Comparison of ENCODE assay signal across 8 cellular contexts in genomic region chr18:36095936-36096519, GRCh38. TPM values are rescaled to one million over a fixed set of nuclear protein-coding genes. Genes with fewer than 3 reads are reported as not detected.
A peak's percentile ranks its signal among the peaks of the same experiment; 100 is the strongest.
DNase-seq lines count a peak whose midpoint lies in the region; ATAC-seq and TF ChIP-seq lines count a peak whose summit lies in the region.

No MANE protein-coding gene starts in this region.

- DNase-seq in CD14-positive monocyte (ENCODE audit: low spot score), result no peak
- peak; percentile 72 for DNase-seq in GM23338 (ENCODE audit: low spot score)
- DNase-seq in NCI-H345 treated with DMSO at 0.1 percent for 48 hours (lab: John Stamatoyannopoulos, UW; ENCODE audit: unreplicated experiment), result peak; percentile 62
- DNase-seq in kidney glomerular epithelial cell (lab: John Stamatoyannopoulos, UW), result peak; percentile 52
- no peak for DNase-seq in vagina (ENCODE audit: extremely low spot score in 2 of 2)
- no peak for DNase-seq in activated CD4-positive, alpha-beta T cell treated with anti-CD3 and anti-CD28 coated beads, Interleukin-2, amount 50 U/mL, for 1 hour

- H3K27me3 ChIP-seq in GM23338 (ENCODE audit: insufficient read depth), result no peaks in the 10 kb centered on the region
- H3K27me3 ChIP-seq in vagina, result no peaks in the 10 kb centered on the region

- H3K4me3 ChIP-seq in GM23338 (no peak overlapping the region), vagina (no peak overlapping the region)

- peak; percentile 82 for TF ChIP-seq CTCF in CD14-positive monocyte (IDR thresholded peaks at IDR 0.05)
- peak; percentile 63 to 75 for TF ChIP-seq CTCF in GM23338 (conservative IDR thresholded peaks at IDR 0.05; ENCODE audit: low read depth in 2 of 2)
- TF ChIP-seq CTCF in brain (conservative IDR thresholded peaks at IDR 0.05), result peak; percentile 79 to 81
- TF ChIP-seq CTCF in vagina (IDR thresholded peaks at IDR 0.05), result peak in 2 of 3 experiments; percentile 37 to 43

- intact Hi-C loops in CD14-positive monocyte (cut with micrococcal nuclease), result loop anchor here in 1 of 2 donors (5.0 kb wide), 1 partner anchor 186 kb away; no protein-coding TSS in a partner anchor
- intact Hi-C loops in vagina (cut with DNase I), result loop anchor here (5.0 kb wide), 1 partner anchor 186 kb away; no protein-coding TSS in a partner anchor

- H3K4me3 Mint-ChIP-seq in CD14-positive monocyte, result no peak overlapping the region
- H3K4me3 Mint-ChIP-seq in GM23338, result no peak overlapping the region
- H3K4me3 Mint-ChIP-seq in brain, result no peak overlapping the region

- no peaks in the 10 kb centered on the region for H3K79me2 ChIP-seq in GM23338 (replicated peaks; ENCODE audit: insufficient read depth)

- no peaks in the 10 kb centered on the region for H3F3A ChIP-seq in GM23338 (replicated peaks; ENCODE audit: low read depth)

- no peak for TF ChIP-seq POLR2A in vagina (IDR thresholded peaks at IDR 0.05)

- no peak overlapping the region for H2AFZ ChIP-seq in GM23338

- H3K27me3 Mint-ChIP-seq in CD14-positive monocyte (ENCODE audit: low read depth in 3 of 3) (peaks cover 0 to 3% (median 0%) of the 10 kb centered on the region in 3 donors), GM23338 (ENCODE audit: insufficient read depth, low read depth, poor library complexity) (no peaks in the 10 kb centered on the region), brain (peaks cover 4% of the 10 kb centered on the region)

- no peaks in the 10 kb centered on the region for H3K36me3 Mint-ChIP-seq in CD14-positive monocyte
- no peaks in the 10 kb centered on the region for H3K36me3 Mint-ChIP-seq in GM23338 (ENCODE audit: low read depth)
- no peaks in the 10 kb centered on the region for H3K36me3 Mint-ChIP-seq in brain

- H3K36me3 ChIP-seq in GM23338 (ENCODE audit: insufficient read depth) (no peaks in the 10 kb centered on the region), vagina (no peaks in the 10 kb centered on the region)

- no peaks in the 10 kb centered on the region for H3K9me3 ChIP-seq in vagina

- H3K4me1 Mint-ChIP-seq in CD14-positive monocyte, result no peaks in the 10 kb centered on the region
- no peaks in the 10 kb centered on the region for H3K4me1 Mint-ChIP-seq in GM23338
- no peaks in the 10 kb centered on the region for H3K4me1 Mint-ChIP-seq in brain

- H3K9me3 Mint-ChIP-seq in CD14-positive monocyte (peaks cover 0 to under 1% (median 0%) of the 10 kb centered on the region in 7 donors), GM23338 (no peaks in the 10 kb centered on the region), brain (peaks cover 0 to 5% (median 4%) of the 10 kb centered on the region in 5 experiments)

- no peaks in the 10 kb centered on the region for H3K9me2 ChIP-seq in GM23338 (ENCODE audit: insufficient read depth)

- no peak overlapping the region for H3K4me2 ChIP-seq in GM23338

- H4K20me1 ChIP-seq in GM23338 (replicated peaks; ENCODE audit: insufficient read depth), result no peaks in the 10 kb centered on the region

- H3K27ac Mint-ChIP-seq in CD14-positive monocyte (no peak overlapping the region), GM23338 (no peak overlapping the region), brain (no peak overlapping the region)

- H3K27ac ChIP-seq in GM23338 (ENCODE audit: low read depth), result no peak overlapping the region
- no peak overlapping the region for H3K27ac ChIP-seq in vagina

- no peak for ATAC-seq in GM23338
- ATAC-seq in GM19467 (IDR thresholded peaks at IDR 0.05; ENCODE audit: unreplicated experiment), result no peak

- no peaks in the 10 kb centered on the region for H3K4me1 ChIP-seq in GM23338 (ENCODE audit: insufficient read depth)
- no peaks in the 10 kb centered on the region for H3K4me1 ChIP-seq in vagina

TF ChIP-seq in GM23338, 12 proteins besides CTCF, POLR2A, EP300 and RAD21 (continues in another document):
- TF ChIP-seq EZH2phosphoT487 (IDR thresholded peaks at IDR 0.05; ENCODE audit: unreplicated experiment) (no peak), NANOG (IDR thresholded peaks at IDR 0.05; ENCODE audit: borderline replicate concordance) (no peak), REST (IDR thresholded peaks at IDR 0.05; ENCODE audit: unreplicated experiment) (no peak), JUNB (IDR thresholded peaks at IDR 0.05; ENCODE audit: unreplicated experiment) (no peak)

RNA-seq across cellular contexts. Expression of gene RPRD1A, which starts 28.7 kb away (rescaled TPM):
- polyA plus RNA-seq in CD14-positive monocyte (10 to 100 TPM in 1 of 2 donors, 1 to 10 TPM in 1; 10.0 to 10.9 TPM), GM23338 (2016; fragmentation: Nextera tagmentation; extraction: Ambion mirVana) (62.7 and 67.9 TPM in 2 replicates), brain (ENCODE audit: insufficient read depth, low read depth, low replicate concordance) (32.4 TPM)
- total RNA-seq in GM23338 (2014; rRNA removed; shearing (Covaris generic)), result 155 and 157 TPM in 2 replicates
- 44.7 TPM for total RNA-seq in vagina

RNA-seq across cellular contexts. Expression of gene SLC39A6, which starts 33.1 kb away (rescaled TPM):
- polyA plus RNA-seq in CD14-positive monocyte (10 to 100 TPM; 16.8 to 20.1 TPM), GM23338 (2016; fragmentation: Nextera tagmentation; extraction: Ambion mirVana) (18.6 and 20.8 TPM in 2 replicates), brain (ENCODE audit: insufficient read depth, low read depth, low replicate concordance) (65.4 TPM)
- total RNA-seq in GM23338 (2014; rRNA removed; shearing (Covaris generic)), result 46.8 and 47.3 TPM in 2 replicates
- 39.3 TPM for total RNA-seq in vagina

RNA-seq across cellular contexts. Expression of gene ELP2, which starts 33.7 kb away (rescaled TPM):
- polyA plus RNA-seq in CD14-positive monocyte (10 to 100 TPM; 27.1 to 52.5 TPM), GM23338 (2016; fragmentation: Nextera tagmentation; extraction: Ambion mirVana) (135 and 136 TPM in 2 replicates), brain (ENCODE audit: insufficient read depth, low read depth, low replicate concordance) (49.6 TPM)
- 119 and 124 TPM in 2 replicates for total RNA-seq in GM23338 (2014; rRNA removed; shearing (Covaris generic))
- 60.2 TPM for total RNA-seq in vagina

Comparison
In these comparisons a context has a peak if more than half of its experiments do, and no peak if none do; other contexts are left out.
1. DNase-seq: peak in GM23338 (single experiment), NCI-H345 treated with DMSO at 0.1 percent for 48 hours (single experiment) and kidney glomerular epithelial cell (single experiment); none in CD14-positive monocyte (single experiment), vagina (0 of 2) and activated CD4-positive, alpha-beta T cell treated with anti-CD3 and anti-CD28 coated beads, Interleukin-2, amount 50 U/mL, for 1 hour (single experiment).
2. Peak in every context shown above with its lines, with median percentiles within 50 percentile points of each other: CTCF ChIP-seq.